ENCODE assay signal across 30 cellular contexts in genomic region chr22:43331064-43331435, GRCh38. TPM values are rescaled to one million over a fixed set of nuclear protein-coding genes. Genes with fewer than 3 reads are reported as not detected.
"Had no signal": no experiment of that assay in that cellular context is flagged by ENCODE, and none has a peak within 500 bp of the region (broad histone marks: within the 10 kb centered on the region; RNA-seq: fewer than 3 reads in every experiment).

No MANE protein-coding gene starts in this region.

- H3K4me1 ChIP-seq: heart right ventricle, left ventricle myocardium inferior, pancreas, prostate gland, sigmoid colon, vagina had no signal

- H3K27me3 ChIP-seq: pancreas, sigmoid colon, upper lobe of left lung, vagina had no signal

- H3K9me3 ChIP-seq: esophagus squamous epithelium, heart right ventricle, left ventricle myocardium inferior, pancreas, prostate gland, sigmoid colon, upper lobe of left lung, vagina had no signal

- H3K36me3 Mint-ChIP-seq: activated naive CD4-positive, alpha-beta T cell treated with anti-CD3 and anti-CD28 coated beads, Interleukin-2, amount 50 U/mL, for 24 hours; stimulated activated memory B cell treated with anti-CD40 and anti-IgM and Interleukin-4, amounts not matched to agents 10 μg/mL and 1 μg/mL and 100 μg/mL, for 72 hours had no signal

- H3K9me3 Mint-ChIP-seq: activated B cell treated with CpG ODN at 0.5 μM for 24 hours; activated CD8-positive, alpha-beta T cell treated with anti-CD3 and anti-CD28 coated beads for 36 hours; activated naive CD4-positive, alpha-beta T cell treated with anti-CD3 and anti-CD28 coated beads, Interleukin-2, amount 50 U/mL, for 24 hours; activated naive CD8-positive, alpha-beta T cell treated with anti-CD3 and anti-CD28 coated beads, Interleukin-2, amount 50 U/mL, for 24 hours; activated T-helper 2 cell treated with anti-CD3 and anti-CD28 coated beads, Interferon-gamma antibody, Interleukin-2, Interleukin-4, amounts not matched to agents 10 μg/mL and 5 μg/mL and 100 μg/mL, durations not matched to agents 14 hours and 24 hours and 36 hours; nephron progenitor cell; stimulated activated memory B cell treated with anti-CD40 and anti-IgM and Interleukin-4, amounts not matched to agents 10 μg/mL and 1 μg/mL and 100 μg/mL, for 72 hours; stimulated activated naive CD8-positive, alpha-beta T cell treated with anti-CD3 and anti-CD28 coated beads, Interleukin-15, amount 100 ng/mL, for 72 hours had no signal

- H3K27me3 Mint-ChIP-seq: activated CD8-positive, alpha-beta T cell treated with anti-CD3 and anti-CD28 coated beads for 36 hours; activated naive CD4-positive, alpha-beta T cell treated with anti-CD3 and anti-CD28 coated beads, Interleukin-2, amount 50 U/mL, for 24 hours; stimulated activated naive CD8-positive, alpha-beta T cell treated with anti-CD3 and anti-CD28 coated beads, Interleukin-15, amount 100 ng/mL, for 72 hours had no signal

- H3K36me3 ChIP-seq: esophagus squamous epithelium, heart right ventricle, left ventricle myocardium inferior, pancreas, prostate gland, sigmoid colon, upper lobe of left lung, vagina had no signal

- H3K4me3 Mint-ChIP-seq: activated B cell treated with CpG ODN at 0.5 μM for 24 hours; activated CD8-positive, alpha-beta T cell treated with anti-CD3 and anti-CD28 coated beads for 36 hours; activated naive CD4-positive, alpha-beta T cell treated with anti-CD3 and anti-CD28 coated beads, Interleukin-2, amount 50 U/mL, for 24 hours; activated naive CD8-positive, alpha-beta T cell treated with anti-CD3 and anti-CD28 coated beads, Interleukin-2, amount 50 U/mL, for 24 hours; nephron progenitor cell; stimulated activated memory B cell treated with anti-CD40 and anti-IgM and Interleukin-4, amounts not matched to agents 10 μg/mL and 1 μg/mL and 100 μg/mL, for 72 hours; stimulated activated naive CD8-positive, alpha-beta T cell treated with anti-CD3 and anti-CD28 coated beads, Interleukin-15, amount 100 ng/mL, for 72 hours had no signal

- DNase-seq: activated B cell treated with CpG ODN at 0.5 μM for 24 hours; activated CD4-positive, alpha-beta T cell treated with anti-CD3 and anti-CD28 coated beads, Interleukin-2, amount 50 U/mL, for 1 hour; activated CD8-positive, alpha-beta T cell treated with anti-CD3 and anti-CD28 coated beads for 36 hours; activated naive CD8-positive, alpha-beta T cell treated with anti-CD3 and anti-CD28 coated beads, Interleukin-2, amount 50 U/mL, for 24 hours; activated T-cell treated with anti-CD3 and anti-CD28 coated beads, Interleukin-2, amount 50 U/mL, for 48 hours; amygdala; dermis blood vessel endothelial cell; effector CD4-positive, alpha-beta T cell; esophagus squamous epithelium; foreskin melanocyte; heart right ventricle; left ventricle myocardium inferior; mesendoderm; nephron progenitor cell; nucleus accumbens; pancreas; sigmoid colon; small intestine; stimulated activated CD4-positive, alpha-beta T cell treated with anti-CD3 and anti-CD28 coated beads, Interleukin-1b, Interleukin-23, amount 100 ng/mL, for 48 hours; stimulated activated CD4-positive, alpha-beta T cell treated with anti-CD3 and anti-CD28 coated beads, Interleukin-4, amount 100 ng/mL, for 4 hours; stimulated activated CD8-positive, alpha-beta memory T cell treated with anti-CD3 and anti-CD28 coated beads, Interleukin-4, amount 100 ng/mL, for 48 hours; stimulated activated naive CD8-positive, alpha-beta T cell treated with anti-CD3 and anti-CD28 coated beads, Interleukin-15, amount 100 ng/mL, for 72 hours; substantia nigra; upper lobe of left lung had no signal

- H3K4me3 ChIP-seq: esophagus squamous epithelium, heart right ventricle, left ventricle myocardium inferior, lung, pancreas, prostate gland, sigmoid colon, upper lobe of left lung, vagina had no signal

- H3K27ac Mint-ChIP-seq: activated B cell treated with CpG ODN at 0.5 μM for 24 hours; activated CD8-positive, alpha-beta T cell treated with anti-CD3 and anti-CD28 coated beads for 36 hours; activated naive CD4-positive, alpha-beta T cell treated with anti-CD3 and anti-CD28 coated beads, Interleukin-2, amount 50 U/mL, for 24 hours; activated naive CD8-positive, alpha-beta T cell treated with anti-CD3 and anti-CD28 coated beads, Interleukin-2, amount 50 U/mL, for 24 hours; activated T-helper 2 cell treated with anti-CD3 and anti-CD28 coated beads, Interferon-gamma antibody, Interleukin-2, Interleukin-4, amounts not matched to agents 10 μg/mL and 5 μg/mL and 100 μg/mL, durations not matched to agents 14 hours and 24 hours and 36 hours; nephron progenitor cell; stimulated activated memory B cell treated with anti-CD40 and anti-IgM and Interleukin-4, amounts not matched to agents 10 μg/mL and 1 μg/mL and 100 μg/mL, for 72 hours had no signal

- H3K4me1 Mint-ChIP-seq: activated B cell treated with CpG ODN at 0.5 μM for 24 hours; activated naive CD4-positive, alpha-beta T cell treated with anti-CD3 and anti-CD28 coated beads, Interleukin-2, amount 50 U/mL, for 24 hours; stimulated activated memory B cell treated with anti-CD40 and anti-IgM and Interleukin-4, amounts not matched to agents 10 μg/mL and 1 μg/mL and 100 μg/mL, for 72 hours had no signal

- H3K27ac ChIP-seq: heart right ventricle, left ventricle myocardium inferior, pancreas, prostate gland, sigmoid colon, upper lobe of left lung, vagina had no signal

RNA-seq across cellular contexts. Expression of gene SCUBE1, which starts 12.1 kb away (rescaled TPM):
- total RNA-seq: activated B cell treated with CpG ODN at 0.5 μM for 24 hours; activated T-helper 2 cell treated with anti-CD3 and anti-CD28 coated beads, Interferon-gamma antibody, Interleukin-2, Interleukin-4, amounts not matched to agents 10 μg/mL and 5 μg/mL and 100 μg/mL, durations not matched to agents 14 hours and 24 hours and 36 hours; dermis blood vessel endothelial cell had no signal
